26 cellular contexts compared by ENCODE assay signal in the genomic region with DNA sequence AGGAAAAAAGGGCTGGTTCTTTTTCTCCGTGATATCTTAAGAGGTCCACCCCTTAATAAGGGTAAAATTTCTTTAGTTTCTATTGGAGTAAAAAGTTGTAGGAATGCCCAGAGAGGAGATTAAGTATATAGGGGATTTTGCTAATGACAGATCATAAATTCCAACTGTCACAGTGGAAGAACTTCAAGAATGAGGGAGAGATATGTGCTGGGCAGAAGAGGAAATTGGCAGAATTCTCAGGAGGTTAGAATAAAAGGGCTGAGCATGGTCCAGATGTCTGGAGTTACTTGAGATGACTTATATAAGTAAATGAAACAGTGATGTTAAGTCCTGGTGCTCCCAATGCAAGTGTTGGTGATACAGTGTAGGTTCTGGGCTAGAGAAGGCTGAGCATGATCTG.
"Had no signal": no experiment of that assay in that cellular context is flagged by ENCODE, and none has a peak within 500 bp of the region (broad histone marks: within the 10 kb centered on the region; RNA-seq: fewer than 3 reads in every experiment).

No MANE protein-coding gene starts in this region.

- DNase-seq: hippocampal formation; kidney; left colon; left ventricle myocardium inferior; mesendoderm; naive B cell; natural killer cell; nephron progenitor cell; ovary; right cardiac atrium; small intestine; stimulated activated CD4-positive, alpha-beta T cell treated with anti-CD3 and anti-CD28 coated beads, Interleukin-1b, Interleukin-23, amount 100 ng/mL, for 48 hours; stimulated activated CD4-positive, alpha-beta T cell treated with anti-CD3 and anti-CD28 coated beads, Interleukin-2, amount 100 ng/mL, for 48 hours; stimulated activated CD4-positive, alpha-beta T cell treated with anti-CD3 and anti-CD28 coated beads, Interleukin-4, amount 100 ng/mL, for 4 hours; stimulated activated CD8-positive, alpha-beta memory T cell treated with anti-CD3 and anti-CD28 coated beads, Interleukin-4, amount 100 ng/mL, for 48 hours; stimulated activated naive CD4-positive, alpha-beta T cell treated with Interleukin-2 at 50 U/mL for 16 hours; stimulated activated naive CD8-positive, alpha-beta T cell treated with anti-CD3 and anti-CD28 coated beads, Interleukin-15, amount 100 ng/mL, for 72 hours; substantia nigra; uterus had no signal

- H3K36me3 Mint-ChIP-seq: naive B cell; stimulated activated memory B cell treated with anti-CD40 and anti-IgM and Interleukin-4, amounts not matched to agents 10 μg/mL and 1 μg/mL and 100 μg/mL, for 72 hours; type B pancreatic cell had no signal

- FAIRE-seq: kidney, small intestine had no signal

- H3K4me3 ChIP-seq: left ventricle myocardium inferior, lung, ovary, tibial nerve, uterus had no signal

- H3K4me3 Mint-ChIP-seq: mesothelial cell of epicardium; naive B cell; natural killer cell; nephron progenitor cell; stimulated activated memory B cell treated with anti-CD40 and anti-IgM and Interleukin-4, amounts not matched to agents 10 μg/mL and 1 μg/mL and 100 μg/mL, for 72 hours; stimulated activated naive CD8-positive, alpha-beta T cell treated with anti-CD3 and anti-CD28 coated beads, Interleukin-15, amount 100 ng/mL, for 72 hours; type B pancreatic cell had no signal

- H3K27ac Mint-ChIP-seq: mesothelial cell of epicardium; naive B cell; natural killer cell; nephron progenitor cell; progenitor cell of endocrine pancreas; stimulated activated memory B cell treated with anti-CD40 and anti-IgM and Interleukin-4, amounts not matched to agents 10 μg/mL and 1 μg/mL and 100 μg/mL, for 72 hours; stimulated activated naive CD8-positive, alpha-beta T cell treated with anti-CD3 and anti-CD28 coated beads, Interleukin-15, amount 100 ng/mL, for 72 hours; type B pancreatic cell had no signal

- H3K4me1 Mint-ChIP-seq: naive B cell; natural killer cell; stimulated activated memory B cell treated with anti-CD40 and anti-IgM and Interleukin-4, amounts not matched to agents 10 μg/mL and 1 μg/mL and 100 μg/mL, for 72 hours; stimulated activated naive CD8-positive, alpha-beta T cell treated with anti-CD3 and anti-CD28 coated beads, Interleukin-15, amount 100 ng/mL, for 72 hours had no signal

- H3K9me3 Mint-ChIP-seq: stimulated activated memory B cell treated with anti-CD40 and anti-IgM and Interleukin-4, amounts not matched to agents 10 μg/mL and 1 μg/mL and 100 μg/mL, for 72 hours; type B pancreatic cell had no signal

- ATAC-seq: left colon; natural killer cell; right cardiac atrium; sciatic nerve; stimulated activated memory B cell treated with anti-CD40 and anti-IgM and Interleukin-4, amounts not matched to agents 10 μg/mL and 1 μg/mL and 100 μg/mL, for 72 hours; stimulated activated naive CD8-positive, alpha-beta T cell treated with anti-CD3 and anti-CD28 coated beads, Interleukin-15, amount 100 ng/mL, for 72 hours had no signal

- H3K27me3 Mint-ChIP-seq: naive B cell; progenitor cell of endocrine pancreas; stimulated activated memory B cell treated with anti-CD40 and anti-IgM and Interleukin-4, amounts not matched to agents 10 μg/mL and 1 μg/mL and 100 μg/mL, for 72 hours; stimulated activated naive CD8-positive, alpha-beta T cell treated with anti-CD3 and anti-CD28 coated beads, Interleukin-15, amount 100 ng/mL, for 72 hours; type B pancreatic cell had no signal
